In the genomic region with DNA sequence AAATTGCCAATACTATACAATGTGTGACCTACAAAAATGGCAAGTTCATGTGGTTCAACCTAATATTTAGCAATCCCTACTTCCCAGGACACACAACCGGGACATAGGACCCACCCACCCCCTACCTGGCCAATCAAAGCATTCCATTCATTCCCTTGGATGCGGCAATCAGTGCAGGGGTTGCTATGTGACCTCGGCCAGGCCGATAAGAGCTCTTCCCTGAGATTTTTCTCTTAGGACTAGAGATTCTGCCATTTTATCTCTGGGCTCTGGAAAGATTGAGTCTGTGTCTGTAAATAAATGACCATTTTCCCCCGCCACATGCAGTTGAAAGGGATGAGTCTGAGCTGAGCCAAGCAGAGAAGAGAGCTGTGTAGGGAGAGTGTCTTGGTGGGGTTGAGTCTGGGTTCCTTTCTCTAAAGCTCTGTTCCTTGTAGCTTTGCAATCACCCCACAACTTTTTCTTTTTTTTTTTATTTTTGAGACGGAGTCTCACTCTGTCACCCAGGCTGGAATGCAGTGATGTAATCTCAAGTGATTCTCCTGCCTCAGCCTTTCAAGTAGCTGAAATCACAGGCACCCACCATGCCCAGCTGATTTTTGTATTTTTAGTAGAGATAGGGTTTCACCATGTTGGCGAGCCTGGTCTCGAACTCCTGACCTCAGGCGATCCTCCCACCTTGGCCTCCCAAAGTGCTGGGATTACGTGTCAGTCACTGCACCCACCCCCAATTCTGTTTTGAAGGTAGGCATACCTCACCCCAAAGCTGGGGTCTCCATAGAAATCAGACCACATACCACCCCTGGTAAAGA, we compare ENCODE assay signal across 1 cellular context.
TF ChIP-seq lines count a peak whose summit lies in the region.

No MANE protein-coding gene starts in this region.

TF ChIP-seq in HEK293, 187 proteins besides CTCF, POLR2A, EP300 and RAD21:
- TF ChIP-seq, protein P1, sequence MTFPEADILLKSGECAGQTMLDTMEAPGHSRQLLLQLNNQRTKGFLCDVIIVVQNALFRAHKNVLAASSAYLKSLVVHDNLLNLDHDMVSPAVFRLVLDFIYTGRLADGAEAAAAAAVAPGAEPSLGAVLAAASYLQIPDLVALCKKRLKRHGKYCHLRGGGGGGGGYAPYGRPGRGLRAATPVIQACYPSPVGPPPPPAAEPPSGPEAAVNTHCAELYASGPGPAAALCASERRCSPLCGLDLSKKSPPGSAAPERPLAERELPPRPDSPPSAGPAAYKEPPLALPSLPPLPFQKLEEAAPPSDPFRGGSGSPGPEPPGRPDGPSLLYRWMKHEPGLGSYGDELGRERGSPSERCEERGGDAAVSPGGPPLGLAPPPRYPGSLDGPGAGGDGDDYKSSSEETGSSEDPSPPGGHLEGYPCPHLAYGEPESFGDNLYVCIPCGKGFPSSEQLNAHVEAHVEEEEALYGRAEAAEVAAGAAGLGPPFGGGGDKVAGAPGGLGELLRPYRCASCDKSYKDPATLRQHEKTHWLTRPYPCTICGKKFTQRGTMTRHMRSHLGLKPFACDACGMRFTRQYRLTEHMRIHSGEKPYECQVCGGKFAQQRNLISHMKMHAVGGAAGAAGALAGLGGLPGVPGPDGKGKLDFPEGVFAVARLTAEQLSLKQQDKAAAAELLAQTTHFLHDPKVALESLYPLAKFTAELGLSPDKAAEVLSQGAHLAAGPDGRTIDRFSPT (tag by site-specific recombination; IDR thresholded peaks at IDR 0.05): peak; percentile 17; the same call in 1 of the 2 replicates
- TF ChIP-seq ZBTB21 (tag by site-specific recombination; IDR thresholded peaks at IDR 0.05) (0 out of 2 replicates have a peak, but pooled peaks have one; percentile 22), KLF16 (tag by site-specific recombination; IDR thresholded peaks at IDR 0.05) (no peak), ZNF426 (tag by site-specific recombination; IDR thresholded peaks at IDR 0.05) (no peak), PRDM1 (tag by site-specific recombination; IDR thresholded peaks at IDR 0.05) (peak; percentile 64; the same call in 1 of the 2 replicates), ZNF266 (tag by site-specific recombination; IDR thresholded peaks at IDR 0.05; ENCODE audit: low read depth) (no peak), ZNF600 (tag by site-specific recombination; IDR thresholded peaks at IDR 0.05) (0 out of 2 replicates have a peak, but pooled peaks have one; percentile 18), GFI1B (tag by site-specific recombination; IDR thresholded peaks at IDR 0.05) (peak; percentile 9; the same call in 1 of the 2 replicates)
- TF ChIP-seq, protein P2, sequence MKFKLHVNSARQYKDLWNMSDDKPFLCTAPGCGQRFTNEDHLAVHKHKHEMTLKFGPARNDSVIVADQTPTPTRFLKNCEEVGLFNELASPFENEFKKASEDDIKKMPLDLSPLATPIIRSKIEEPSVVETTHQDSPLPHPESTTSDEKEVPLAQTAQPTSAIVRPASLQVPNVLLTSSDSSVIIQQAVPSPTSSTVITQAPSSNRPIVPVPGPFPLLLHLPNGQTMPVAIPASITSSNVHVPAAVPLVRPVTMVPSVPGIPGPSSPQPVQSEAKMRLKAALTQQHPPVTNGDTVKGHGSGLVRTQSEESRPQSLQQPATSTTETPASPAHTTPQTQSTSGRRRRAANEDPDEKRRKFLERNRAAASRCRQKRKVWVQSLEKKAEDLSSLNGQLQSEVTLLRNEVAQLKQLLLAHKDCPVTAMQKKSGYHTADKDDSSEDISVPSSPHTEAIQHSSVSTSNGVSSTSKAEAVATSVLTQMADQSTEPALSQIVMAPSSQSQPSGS (tag by site-specific recombination; IDR thresholded peaks at IDR 0.05; ENCODE audit: low read depth): peak; percentile 68; the same call in 1 of the 2 replicates
- TF ChIP-seq, protein P3, sequence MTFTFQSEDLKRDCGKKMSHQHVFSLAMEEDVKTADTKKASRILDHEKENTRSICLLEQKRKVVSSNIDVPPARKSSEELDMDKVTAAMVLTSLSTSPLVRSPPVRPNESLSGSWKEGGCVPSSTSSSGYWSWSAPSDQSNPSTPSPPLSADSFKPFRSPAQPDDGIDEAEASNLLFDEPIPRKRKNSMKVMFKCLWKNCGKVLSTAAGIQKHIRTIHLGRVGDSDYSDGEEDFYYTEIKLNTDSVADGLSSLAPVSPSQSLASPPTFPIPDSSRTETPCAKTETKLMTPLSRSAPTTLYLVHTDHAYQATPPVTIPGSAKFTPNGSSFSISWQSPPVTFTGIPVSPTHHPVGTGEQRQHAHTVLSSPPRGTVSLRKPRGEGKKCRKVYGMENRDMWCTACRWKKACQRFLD (tag by site-specific recombination; IDR thresholded peaks at IDR 0.05): 0 out of 2 replicates have a peak, but pooled peaks have one; percentile 12
- TF ChIP-seq, protein P4, sequence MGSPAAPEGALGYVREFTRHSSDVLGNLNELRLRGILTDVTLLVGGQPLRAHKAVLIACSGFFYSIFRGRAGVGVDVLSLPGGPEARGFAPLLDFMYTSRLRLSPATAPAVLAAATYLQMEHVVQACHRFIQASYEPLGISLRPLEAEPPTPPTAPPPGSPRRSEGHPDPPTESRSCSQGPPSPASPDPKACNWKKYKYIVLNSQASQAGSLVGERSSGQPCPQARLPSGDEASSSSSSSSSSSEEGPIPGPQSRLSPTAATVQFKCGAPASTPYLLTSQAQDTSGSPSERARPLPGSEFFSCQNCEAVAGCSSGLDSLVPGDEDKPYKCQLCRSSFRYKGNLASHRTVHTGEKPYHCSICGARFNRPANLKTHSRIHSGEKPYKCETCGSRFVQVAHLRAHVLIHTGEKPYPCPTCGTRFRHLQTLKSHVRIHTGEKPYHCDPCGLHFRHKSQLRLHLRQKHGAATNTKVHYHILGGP (tag by site-specific recombination; IDR thresholded peaks at IDR 0.05): no peak
